8 cellular contexts compared by ENCODE assay signal in the genomic region with DNA sequence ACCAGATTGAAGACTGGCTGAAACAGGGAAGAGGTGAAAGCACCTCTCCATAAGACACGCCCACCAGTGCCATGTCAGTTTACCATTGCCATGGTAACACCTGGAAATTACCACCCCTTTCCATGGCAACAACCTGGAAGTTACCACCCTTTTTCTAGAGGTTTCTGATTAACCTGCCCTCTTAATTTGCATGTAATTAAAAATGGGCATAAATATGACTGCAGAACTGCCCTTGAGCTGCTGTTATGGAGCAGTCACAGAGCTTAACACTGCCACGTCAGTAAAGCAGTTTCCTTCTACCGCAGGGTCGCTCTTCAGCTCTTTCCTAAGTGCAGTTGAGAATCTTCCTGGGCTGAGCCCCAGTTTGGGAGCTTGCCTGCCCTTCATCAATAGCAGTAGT. TPM values are rescaled to one million over a fixed set of nuclear protein-coding genes. Genes with fewer than 3 reads are reported as not detected.
A peak's percentile ranks its signal among the peaks of the same experiment; 100 is the strongest.
DNase-seq lines count a peak whose midpoint lies in the region; ATAC-seq and TF ChIP-seq lines count a peak whose summit lies in the region.

No MANE protein-coding gene starts in this region.

- H3K36me3 Mint-ChIP-seq in activated CD4-positive, alpha-beta T cell treated with anti-CD3 and anti-CD28 coated beads, Interleukin-2, amount 10 ng/mL, durations not matched to agents 7 days and 5 days (ENCODE audit: low read depth) = peaks cover 29% of the 10 kb centered on the region

- peaks cover 82% of the 10 kb centered on the region for H3K4me1 Mint-ChIP-seq in activated CD4-positive, alpha-beta T cell treated with anti-CD3 and anti-CD28 coated beads, Interleukin-2, amount 10 ng/mL, durations not matched to agents 7 days and 5 days

- no peaks in the 10 kb centered on the region for H3K9me3 ChIP-seq in left lung
- H3K9me3 ChIP-seq in A673 (ENCODE audit: low read depth, low read length, poor library complexity, severe bottlenecking) = no peaks in the 10 kb centered on the region

- H3K4me3 Mint-ChIP-seq in activated CD4-positive, alpha-beta T cell treated with anti-CD3 and anti-CD28 coated beads, Interleukin-2, amount 10 ng/mL, durations not matched to agents 7 days and 5 days = peak overlapping the region; percentile 43

- no peaks in the 10 kb centered on the region for H3K9me3 Mint-ChIP-seq in activated CD4-positive, alpha-beta T cell treated with anti-CD3 and anti-CD28 coated beads, Interleukin-2, amount 10 ng/mL, durations not matched to agents 7 days and 5 days

- H3K4me3 ChIP-seq in left lung (no peak overlapping the region), A673 (ENCODE audit: low read depth, low read length, poor library complexity, severe bottlenecking) (no peak overlapping the region)

- intact Hi-C loops in left lung (cut with DNase I) (no loop called here), A673 (cut with micrococcal nuclease; ENCODE audit: unreplicated experiment) (no loop called here)

- no TSS peak for BruUV-seq in A673 (replicated peaks; lab: Mats Ljungman, UMichigan)

- CTCF ChIA-PET in activated CD4-positive, alpha-beta T cell treated with anti-CD3 and anti-CD28 coated beads, Interleukin-2, amount 10 ng/mL, durations not matched to agents 7 days and 5 days (lab: Charles Lee) = interaction anchor here (0.6 to 1.3 kb wide), 5 partner anchors 9 to 1952 kb away, joined by 3 to 4 read pairs (median 4); no protein-coding TSS in a partner anchor
- CTCF ChIA-PET in A673 (lab: Charles Lee) = no interaction called here

- peak; percentile 32 for ATAC-seq in HG02973 (IDR thresholded peaks at IDR 0.05; ENCODE audit: unreplicated experiment)
- ATAC-seq in left lung = peak; percentile 46

- DNase-seq in activated T-cell treated with anti-CD3 and anti-CD28 coated beads for 24 hours (ENCODE audit: low read depth) (peak; percentile 30), activated T-cell treated with anti-CD3 and anti-CD28 coated beads for 4 hours (no peak), left lung (no peak), dermis blood vessel endothelial cell (no peak), A673 (ENCODE audit: low spot score) (no peak)
- peak; percentile 63 for DNase-seq in activated CD4-positive, alpha-beta T cell treated with anti-CD3 and anti-CD28 coated beads, Interleukin-2, amount 10 ng/mL, durations not matched to agents 7 days and 5 days
- no peak for DNase-seq in stimulated activated CD8-positive, alpha-beta memory T cell treated with anti-CD3 and anti-CD28 coated beads, Interleukin-4, amount 100 ng/mL, for 48 hours

- H3K36me3 ChIP-seq in left lung = no peaks in the 10 kb centered on the region
- no peaks in the 10 kb centered on the region for H3K36me3 ChIP-seq in A673 (ENCODE audit: insufficient read depth, low read length, poor library complexity, severe bottlenecking)

- H3K27me3 Mint-ChIP-seq in activated CD4-positive, alpha-beta T cell treated with anti-CD3 and anti-CD28 coated beads, Interleukin-2, amount 10 ng/mL, durations not matched to agents 7 days and 5 days = no peaks in the 10 kb centered on the region

- peak overlapping the region; percentile 99 for H3K27ac Mint-ChIP-seq in activated CD4-positive, alpha-beta T cell treated with anti-CD3 and anti-CD28 coated beads, Interleukin-2, amount 10 ng/mL, durations not matched to agents 7 days and 5 days

- H3K27me3 ChIP-seq in left lung (no peaks in the 10 kb centered on the region), A673 (replicated peaks; ENCODE audit: insufficient read depth, low read depth, low read length, poor library complexity) (no peaks in the 10 kb centered on the region)

- H3K4me1 ChIP-seq in left lung = peaks cover 35 to 87% of the 10 kb centered on the region in 2 donors
- peaks cover 43% of the 10 kb centered on the region for H3K4me1 ChIP-seq in A673 (ENCODE audit: insufficient read depth, low read length, poor library complexity, severe bottlenecking)

- H3K27ac ChIP-seq in left lung (peak overlapping the region; percentile 65 to 82), A673 (ENCODE audit: low read depth, low read length, poor library complexity, severe bottlenecking) (no peak overlapping the region)

- TF ChIP-seq CTCF in left lung (IDR thresholded peaks at IDR 0.05) = no peak
- no peak for TF ChIP-seq CTCF in A673 (conservative IDR thresholded peaks at IDR 0.05; ENCODE audit: low read depth, low read length)

- POLR2A ChIA-PET in activated CD4-positive, alpha-beta T cell treated with anti-CD3 and anti-CD28 coated beads, Interleukin-2, amount 10 ng/mL, durations not matched to agents 7 days and 5 days (lab: Charles Lee) = interaction anchor here (0.5 kb wide), 1 partner anchor 56 kb away, joined by 4 read pairs; no protein-coding TSS in a partner anchor
- POLR2A ChIA-PET in A673 (lab: Charles Lee; ENCODE audit: low non-redundant PET) = no interaction called here

RNA-seq across cellular contexts. Expression of a gene that starts 55.2 kb away (rescaled TPM):
- 100 to 1,000 TPM; 114 to 115 TPM for total RNA-seq in activated CD4-positive, alpha-beta T cell treated with anti-CD3 and anti-CD28 coated beads, Interleukin-2, amount 10 ng/mL, durations not matched to agents 7 days and 5 days
- total RNA-seq in left lung = 10 to 100 TPM; 74.5 to 90.2 TPM
- total RNA-seq in dermis blood vessel endothelial cell = 37.9 and 43.4 TPM in 2 replicates
- 37.7 and 38.2 TPM in 2 replicates for total RNA-seq in A673 (2021)

Comparison
In these comparisons a context has a peak if more than half of its experiments do, and no peak if none do; other contexts are left out.
1. DNase-seq: peak in activated T-cell treated with anti-CD3 and anti-CD28 coated beads for 24 hours (single experiment) and activated CD4-positive, alpha-beta T cell treated with anti-CD3 and anti-CD28 coated beads, Interleukin-2, amount 10 ng/mL, durations not matched to agents 7 days and 5 days (single experiment); none in activated T-cell treated with anti-CD3 and anti-CD28 coated beads for 4 hours (single experiment), left lung (0 of 2), stimulated activated CD8-positive, alpha-beta memory T cell treated with anti-CD3 and anti-CD28 coated beads, Interleukin-4, amount 100 ng/mL, for 48 hours (single experiment), dermis blood vessel endothelial cell (single experiment) and A673 (single experiment).